21 cellular contexts compared by ENCODE assay signal in the genomic region with DNA sequence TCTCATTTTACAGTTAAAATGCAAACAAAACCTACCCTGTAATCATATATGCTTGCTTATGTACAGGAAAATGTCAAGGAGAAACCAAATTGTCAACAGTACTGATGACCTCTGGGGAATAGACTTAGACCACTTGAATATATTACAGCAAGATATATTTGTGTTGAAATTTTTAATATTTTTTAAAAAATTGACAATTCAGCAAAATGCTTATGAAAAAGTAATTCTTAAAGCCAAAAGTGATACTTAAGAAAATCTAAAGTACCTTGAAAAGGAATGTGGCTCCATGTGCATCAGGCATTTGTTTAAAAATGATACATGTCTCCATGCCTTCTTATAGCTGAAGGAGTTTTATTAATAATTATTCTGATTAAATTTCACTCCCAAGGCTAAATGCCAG. TPM values are rescaled to one million over a fixed set of nuclear protein-coding genes. Genes with fewer than 3 reads are reported as not detected.
A peak's percentile ranks its signal among the peaks of the same experiment; 100 is the strongest.
DNase-seq lines count a peak whose midpoint lies in the region; ATAC-seq, FAIRE-seq and TF ChIP-seq lines count a peak whose summit lies in the region.
"Had no signal": no experiment of that assay in that cellular context is flagged by ENCODE, and none has a peak within 500 bp of the region (broad histone marks: within the 10 kb centered on the region; RNA-seq: fewer than 3 reads in every experiment).

No MANE protein-coding gene starts in this region.

- no peak overlapping the region for H3K4me3 Mint-ChIP-seq in type B pancreatic cell
- H3K4me3 Mint-ChIP-seq: CD4-positive, CD25-positive, alpha-beta regulatory T cell; HFFc6 had no signal

- no peaks in the 10 kb centered on the region for H3K27me3 Mint-ChIP-seq in type B pancreatic cell

- DNase-seq in NCI-H748 (lab: John Stamatoyannopoulos, UW; ENCODE audit: unreplicated experiment) (peak; percentile 23), NCI-H748 treated with DMSO at 0.1 percent for 48 hours (lab: John Stamatoyannopoulos, UW) (no peak), NCI-H1105 (lab: John Stamatoyannopoulos, UW) (peak; percentile 3), NCI-H526 (lab: John Stamatoyannopoulos, UW) (peak; percentile 73 to 74), frontal cortex (ENCODE audit: low spot score in 2 of 2) (no peak), type B pancreatic cell (ENCODE audit: extremely low spot score, unreplicated experiment) (no peak)
- DNase-seq: BE2C; CD4-positive, CD25-positive, alpha-beta regulatory T cell; DMS79 treated with DMSO at 0.1 percent for 48 hours; H7; HFFc6; Kasumi-1; NCI-H2029 treated with DMSO at 0.1 percent for 48 hours; NCI-H226; NCI-H774; SJCRH30; T-helper 1 cell had no signal

- H3K27ac Mint-ChIP-seq in type B pancreatic cell = no peak overlapping the region
- H3K27ac Mint-ChIP-seq: CD4-positive, CD25-positive, alpha-beta regulatory T cell; HFFc6 had no signal

- peaks cover 16% of the 10 kb centered on the region for H3K36me3 Mint-ChIP-seq in type B pancreatic cell
- H3K36me3 Mint-ChIP-seq: CD4-positive, CD25-positive, alpha-beta regulatory T cell had no signal

- peak; percentile 19 for FAIRE-seq in frontal cortex (lab: Jason Lieb, UNC)
- FAIRE-seq: RCC 7860 had no signal

- no peak for TF ChIP-seq CTCF in type B pancreatic cell (conservative IDR thresholded peaks at IDR 0.05)

- no peaks in the 10 kb centered on the region for H3K9me3 Mint-ChIP-seq in type B pancreatic cell
- H3K9me3 Mint-ChIP-seq: CD4-positive, CD25-positive, alpha-beta regulatory T cell; HFFc6 had no signal

- no peaks in the 10 kb centered on the region for H3K4me1 Mint-ChIP-seq in type B pancreatic cell (ENCODE audit: unreplicated experiment)
- H3K4me1 Mint-ChIP-seq: CD4-positive, CD25-positive, alpha-beta regulatory T cell had no signal

- ATAC-seq in HG02588 (IDR thresholded peaks at IDR 0.05; ENCODE audit: unreplicated experiment) (no peak), HG02642 (IDR thresholded peaks at IDR 0.05; ENCODE audit: poor library complexity, unreplicated experiment) (no peak)

RNA-seq across cellular contexts. Expression of a gene that starts 49.2 kb away (rescaled TPM):
- total RNA-seq in frontal cortex = 6.1 TPM
- total RNA-seq in type B pancreatic cell (ENCODE audit: low replicate concordance) = 19.6 and 21.4 TPM in 2 replicates
- total RNA-seq: CD4-positive, CD25-positive, alpha-beta regulatory T cell; OCI-LY7 had no signal

RNA-seq across cellular contexts. Expression of a gene that starts 57.2 kb away (rescaled TPM):
- 84.8 TPM for total RNA-seq in frontal cortex
- total RNA-seq in type B pancreatic cell (ENCODE audit: low replicate concordance) = 58.5 and 90.0 TPM in 2 replicates

Comparison
In these comparisons a context has a peak if more than half of its experiments do, and no peak if none do; other contexts are left out.
1. DNase-seq: peak in NCI-H748 (single experiment), NCI-H1105 (single experiment) and NCI-H526 (2 of 2); none in NCI-H748 treated with DMSO at 0.1 percent for 48 hours (single experiment), frontal cortex (0 of 2) and type B pancreatic cell (single experiment).